In the genomic region with DNA sequence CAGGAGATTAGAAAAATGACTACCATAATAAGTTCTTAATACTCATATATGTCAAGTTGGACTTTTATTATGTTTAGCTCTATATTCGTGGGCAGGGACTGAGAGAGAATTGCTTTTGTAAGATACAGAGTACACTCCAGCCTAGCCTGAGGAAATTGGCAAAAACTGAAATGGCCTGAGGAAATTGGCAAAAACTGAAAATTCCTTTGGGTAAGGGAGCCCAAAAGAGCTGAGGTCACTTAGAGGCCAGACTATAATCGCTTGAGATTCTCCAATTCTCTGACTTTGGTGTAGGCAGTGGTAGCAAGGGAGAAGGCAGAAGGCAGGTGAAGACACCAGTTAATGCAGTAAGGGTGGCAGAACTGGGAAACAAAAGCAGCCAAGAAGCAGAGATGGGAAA, we compare ENCODE assay signal across 29 cellular contexts.
"Had no signal": no experiment of that assay in that cellular context is flagged by ENCODE, and none has a peak within 500 bp of the region (broad histone marks: within the 10 kb centered on the region; RNA-seq: fewer than 3 reads in every experiment).

No MANE protein-coding gene starts in this region.

- H3K36me3 Mint-ChIP-seq: activated naive CD8-positive, alpha-beta T cell; naive B cell; stimulated activated memory B cell treated with anti-CD40 and anti-IgM and Interleukin-4, amounts not matched to agents 10 μg/mL and 1 μg/mL and 100 μg/mL, for 72 hours had no signal

- H3K9me3 ChIP-seq: adrenal gland, gastrocnemius medialis, left ventricle myocardium inferior, neutrophil, ovary, sigmoid colon, upper lobe of left lung, vagina had no signal

- H3K27me3 Mint-ChIP-seq: activated naive CD8-positive, alpha-beta T cell; naive B cell; progenitor cell of endocrine pancreas; stimulated activated memory B cell treated with anti-CD40 and anti-IgM and Interleukin-4, amounts not matched to agents 10 μg/mL and 1 μg/mL and 100 μg/mL, for 72 hours; stimulated activated naive CD8-positive, alpha-beta T cell treated with anti-CD3 and anti-CD28 coated beads, Interleukin-15, amount 100 ng/mL, for 72 hours had no signal

- H3K4me2 ChIP-seq: hepatocyte had no signal

- H3K27ac ChIP-seq: adrenal gland, gastrocnemius medialis, hepatocyte, left ventricle myocardium inferior, neutrophil, ovary, sigmoid colon, upper lobe of left lung, vagina had no signal

- H3K4me1 Mint-ChIP-seq: endodermal cell; naive B cell; stimulated activated memory B cell treated with anti-CD40 and anti-IgM and Interleukin-4, amounts not matched to agents 10 μg/mL and 1 μg/mL and 100 μg/mL, for 72 hours; stimulated activated naive CD8-positive, alpha-beta T cell treated with anti-CD3 and anti-CD28 coated beads, Interleukin-15, amount 100 ng/mL, for 72 hours had no signal

- DNase-seq: activated CD4-positive, alpha-beta T cell treated with anti-CD3 and anti-CD28 coated beads for 4 hours; activated CD4-positive, alpha-beta T cell treated with anti-CD3 and anti-CD28 coated beads, Interleukin-2, amount 50 U/mL, for 4 hours; activated CD4-positive, CD25-positive, alpha-beta regulatory T cell; activated effector memory CD4-positive, alpha-beta T cell treated with Interleukin-2 at 50 U/mL for 16 hours; activated naive CD4-positive, alpha-beta T cell treated with Interleukin-2 at 50 U/mL for 16 hours; adrenal gland; aorta; caudate nucleus; endodermal cell; gastrocnemius medialis; islet precursor cell; left ventricle myocardium inferior; naive B cell; nephron progenitor cell; ovary; sigmoid colon; small intestine; stimulated activated CD4-positive, alpha-beta T cell treated with anti-CD3 and anti-CD28 coated beads, Interleukin-4, amount 100 ng/mL, for 24 hours; stimulated activated naive CD8-positive, alpha-beta T cell treated with anti-CD3 and anti-CD28 coated beads, Interleukin-15, amount 100 ng/mL, for 72 hours; substantia nigra; upper lobe of left lung had no signal

- FAIRE-seq: small intestine had no signal

- H3K4me3 Mint-ChIP-seq: activated naive CD8-positive, alpha-beta T cell; endodermal cell; naive B cell; nephron progenitor cell; stimulated activated memory B cell treated with anti-CD40 and anti-IgM and Interleukin-4, amounts not matched to agents 10 μg/mL and 1 μg/mL and 100 μg/mL, for 72 hours; stimulated activated naive CD8-positive, alpha-beta T cell treated with anti-CD3 and anti-CD28 coated beads, Interleukin-15, amount 100 ng/mL, for 72 hours had no signal

- H2AFZ ChIP-seq: hepatocyte had no signal

- H3K4me3 ChIP-seq: adrenal gland, gastrocnemius medialis, hepatocyte, left ventricle myocardium inferior, lung, ovary, sigmoid colon, upper lobe of left lung, vagina had no signal

- H3K27me3 ChIP-seq: adrenal gland, gastrocnemius medialis, hepatocyte, neutrophil, ovary, sigmoid colon, upper lobe of left lung, vagina had no signal

- H3K36me3 ChIP-seq: adrenal gland, gastrocnemius medialis, left ventricle myocardium inferior, neutrophil, ovary, sigmoid colon, upper lobe of left lung, vagina had no signal

- H3K9me3 Mint-ChIP-seq: stimulated activated memory B cell treated with anti-CD40 and anti-IgM and Interleukin-4, amounts not matched to agents 10 μg/mL and 1 μg/mL and 100 μg/mL, for 72 hours had no signal

- H3K79me2 ChIP-seq: hepatocyte had no signal

- H3K4me1 ChIP-seq: adrenal gland, gastrocnemius medialis, left ventricle myocardium inferior, sigmoid colon, upper lobe of left lung, vagina had no signal

- H3K27ac Mint-ChIP-seq: activated naive CD8-positive, alpha-beta T cell; endodermal cell; nephron progenitor cell; progenitor cell of endocrine pancreas; stimulated activated memory B cell treated with anti-CD40 and anti-IgM and Interleukin-4, amounts not matched to agents 10 μg/mL and 1 μg/mL and 100 μg/mL, for 72 hours; stimulated activated naive CD8-positive, alpha-beta T cell treated with anti-CD3 and anti-CD28 coated beads, Interleukin-15, amount 100 ng/mL, for 72 hours had no signal

- ATAC-seq: esophagus mucosa; gastrocnemius medialis; stimulated activated memory B cell treated with anti-CD40 and anti-IgM and Interleukin-4, amounts not matched to agents 10 μg/mL and 1 μg/mL and 100 μg/mL, for 72 hours; stimulated activated naive CD8-positive, alpha-beta T cell treated with anti-CD3 and anti-CD28 coated beads, Interleukin-15, amount 100 ng/mL, for 72 hours had no signal
